ENCODE assay signal across 10 cellular contexts in genomic region chr2:207632575-207633492, GRCh38. TPM values are rescaled to one million over a fixed set of nuclear protein-coding genes. Genes with fewer than 3 reads are reported as not detected.
DNase-seq lines count a peak whose midpoint lies in the region; ATAC-seq and TF ChIP-seq lines count a peak whose summit lies in the region.
"Had no signal": no experiment of that assay in that cellular context is flagged by ENCODE, and none has a peak within 500 bp of the region (broad histone marks: within the 10 kb centered on the region; RNA-seq: fewer than 3 reads in every experiment).

No MANE protein-coding gene starts in this region.

- H3K4me3 ChIP-seq in neural progenitor cell, result no peak overlapping the region

- H3K79me2 ChIP-seq in neural progenitor cell (ENCODE audit: low read depth), result no peaks in the 10 kb centered on the region

- H2AFZ ChIP-seq in neural progenitor cell (replicated peaks), result no peak overlapping the region

- peak; percentile 8 for DNase-seq in activated T-cell treated with anti-CD3 and anti-CD28 coated beads for 48 hours (ENCODE audit: low read depth)
- no peak for DNase-seq in activated T-cell treated with anti-CD3 and anti-CD28 coated beads, Interleukin-2, amount 50 U/mL, for 48 hours
- DNase-seq in NOMO-1 (lab: John Stamatoyannopoulos, UW; ENCODE audit: unreplicated experiment in 2 of 2), result peak; percentile 88 to 94
- no peak for DNase-seq in stimulated activated naive CD8-positive, alpha-beta T cell treated with anti-CD3 and anti-CD28 coated beads, Interleukin-15, amount 100 ng/mL, for 72 hours
- DNase-seq in neural progenitor cell (ENCODE audit: low spot score), result no peak
- DNase-seq in DMS 273 treated with DMSO at 0.1 percent for 48 hours (lab: John Stamatoyannopoulos, UW), result no peak
- no peak for DNase-seq in activated naive CD4-positive, alpha-beta T cell treated with Interleukin-2 at 50 U/mL for 16 hours
- DNase-seq: activated naive CD8-positive, alpha-beta T cell treated with anti-CD3 and anti-CD28 coated beads, Interleukin-2, amount 10 ng/mL, durations not matched to agents 7 days and 5 days; CD8-positive, alpha-beta T cell had no signal

- no peak overlapping the region for H3K4me3 Mint-ChIP-seq in stimulated activated naive CD8-positive, alpha-beta T cell treated with anti-CD3 and anti-CD28 coated beads, Interleukin-15, amount 100 ng/mL, for 72 hours
- no peak overlapping the region for H3K4me3 Mint-ChIP-seq in neural progenitor cell
- H3K4me3 Mint-ChIP-seq: activated naive CD8-positive, alpha-beta T cell treated with anti-CD3 and anti-CD28 coated beads, Interleukin-2, amount 10 ng/mL, durations not matched to agents 7 days and 5 days; CD8-positive, alpha-beta T cell had no signal

- H3K4me2 ChIP-seq in neural progenitor cell, result no peak overlapping the region

- H3K36me3 ChIP-seq in neural progenitor cell, result no peaks in the 10 kb centered on the region

- TF ChIP-seq CTCF in neural progenitor cell (IDR thresholded peaks at IDR 0.05), result no peak

- no peaks in the 10 kb centered on the region for H3K4me1 ChIP-seq in neural progenitor cell

- H3K27me3 Mint-ChIP-seq in stimulated activated naive CD8-positive, alpha-beta T cell treated with anti-CD3 and anti-CD28 coated beads, Interleukin-15, amount 100 ng/mL, for 72 hours, result no peaks in the 10 kb centered on the region
- peaks cover 3% of the 10 kb centered on the region for H3K27me3 Mint-ChIP-seq in neural progenitor cell (ENCODE audit: insufficient read depth, low read depth)

- no peaks in the 10 kb centered on the region for H3K36me3 Mint-ChIP-seq in neural progenitor cell
- H3K36me3 Mint-ChIP-seq: activated naive CD8-positive, alpha-beta T cell treated with anti-CD3 and anti-CD28 coated beads, Interleukin-2, amount 10 ng/mL, durations not matched to agents 7 days and 5 days; CD8-positive, alpha-beta T cell had no signal

- peaks cover 11% of the 10 kb centered on the region for H3K4me1 Mint-ChIP-seq in stimulated activated naive CD8-positive, alpha-beta T cell treated with anti-CD3 and anti-CD28 coated beads, Interleukin-15, amount 100 ng/mL, for 72 hours
- peaks cover 4% of the 10 kb centered on the region for H3K4me1 Mint-ChIP-seq in neural progenitor cell

- peak; percentile 97 for ATAC-seq in esophagus mucosa
- ATAC-seq in stimulated activated naive CD8-positive, alpha-beta T cell treated with anti-CD3 and anti-CD28 coated beads, Interleukin-15, amount 100 ng/mL, for 72 hours, result peak; percentile 72
- ATAC-seq: CD8-positive, alpha-beta T cell had no signal

- H3K27ac Mint-ChIP-seq in stimulated activated naive CD8-positive, alpha-beta T cell treated with anti-CD3 and anti-CD28 coated beads, Interleukin-15, amount 100 ng/mL, for 72 hours, result peak overlapping the region in 1 of 2 donors; percentile 77
- H3K27ac Mint-ChIP-seq in neural progenitor cell, result no peak overlapping the region
- H3K27ac Mint-ChIP-seq: activated naive CD8-positive, alpha-beta T cell treated with anti-CD3 and anti-CD28 coated beads, Interleukin-2, amount 10 ng/mL, durations not matched to agents 7 days and 5 days; CD8-positive, alpha-beta T cell had no signal

- H3K9me3 ChIP-seq in neural progenitor cell (ENCODE audit: low read depth), result no peaks in the 10 kb centered on the region

- no peaks in the 10 kb centered on the region for H3K27me3 ChIP-seq in neural progenitor cell

- peaks cover 4% of the 10 kb centered on the region for H3F3A ChIP-seq in neural progenitor cell (ENCODE audit: low read depth)

- H3K9me3 Mint-ChIP-seq in stimulated activated naive CD8-positive, alpha-beta T cell treated with anti-CD3 and anti-CD28 coated beads, Interleukin-15, amount 100 ng/mL, for 72 hours, result no peaks in the 10 kb centered on the region
- no peaks in the 10 kb centered on the region for H3K9me3 Mint-ChIP-seq in neural progenitor cell
- H3K9me3 Mint-ChIP-seq: activated naive CD8-positive, alpha-beta T cell treated with anti-CD3 and anti-CD28 coated beads, Interleukin-2, amount 10 ng/mL, durations not matched to agents 7 days and 5 days; CD8-positive, alpha-beta T cell had no signal

- no peak overlapping the region for H3K9ac ChIP-seq in neural progenitor cell

- H4K20me1 ChIP-seq in neural progenitor cell (ENCODE audit: low read depth), result no peaks in the 10 kb centered on the region

- no peak overlapping the region for H3K27ac ChIP-seq in neural progenitor cell

RNA-seq across cellular contexts. Expression of gene METTL21A, which starts 7.6 kb away (rescaled TPM):
- total RNA-seq in esophagus mucosa (4.9 TPM), neural progenitor cell (ENCODE audit: low replicate concordance) (43.3 and 65.2 TPM in 2 replicates)

Comparison
In these comparisons a context has a peak if more than half of its experiments do, and no peak if none do; other contexts are left out.
1. DNase-seq: peak in activated T-cell treated with anti-CD3 and anti-CD28 coated beads for 48 hours (single experiment) and NOMO-1 (2 of 2); none in activated T-cell treated with anti-CD3 and anti-CD28 coated beads, Interleukin-2, amount 50 U/mL, for 48 hours (0 of 2), stimulated activated naive CD8-positive, alpha-beta T cell treated with anti-CD3 and anti-CD28 coated beads, Interleukin-15, amount 100 ng/mL, for 72 hours (0 of 2), neural progenitor cell (single experiment), DMS 273 treated with DMSO at 0.1 percent for 48 hours (single experiment) and activated naive CD4-positive, alpha-beta T cell treated with Interleukin-2 at 50 U/mL for 16 hours (single experiment).